16 cellular contexts compared by ENCODE assay signal in genomic region chr15:83127547-83128150, GRCh38. TPM values are rescaled to one million over a fixed set of nuclear protein-coding genes. Genes with fewer than 3 reads are reported as not detected.
DNase-seq lines count a peak whose midpoint lies in the region; ATAC-seq and TF ChIP-seq lines count a peak whose summit lies in the region.
"Had no signal": no experiment of that assay in that cellular context is flagged by ENCODE, and none has a peak within 500 bp of the region (broad histone marks: within the 10 kb centered on the region; RNA-seq: fewer than 3 reads in every experiment).

No MANE protein-coding gene starts in this region.

- no peak for TF ChIP-seq RAD21 in Ishikawa (IDR thresholded peaks at IDR 0.05; ENCODE audit: low read depth)

- H3K27me3 Mint-ChIP-seq in activated CD4-positive, alpha-beta T cell treated with anti-CD3 and anti-CD28 coated beads for 36 hours = no peaks in the 10 kb centered on the region
- H3K27me3 Mint-ChIP-seq: CD4-positive, alpha-beta T cell had no signal

- H3K4me1 Mint-ChIP-seq in activated CD4-positive, alpha-beta T cell treated with anti-CD3 and anti-CD28 coated beads for 36 hours = no peaks in the 10 kb centered on the region
- H3K4me1 Mint-ChIP-seq: GM23338 had no signal

- ATAC-seq in activated CD4-positive, alpha-beta T cell treated with anti-CD3 and anti-CD28 coated beads for 36 hours = no peak
- ATAC-seq: GM23338 had no signal

- no peak overlapping the region for H3K27ac Mint-ChIP-seq in activated CD4-positive, alpha-beta T cell treated with anti-CD3 and anti-CD28 coated beads for 36 hours
- H3K27ac Mint-ChIP-seq: CD4-positive, alpha-beta T cell; GM23338 had no signal

- no peak for TF ChIP-seq CTCF in cardiac fibroblast (IDR thresholded peaks at IDR 0.05; ENCODE audit: low read depth, low read length)

- H3K4me3 Mint-ChIP-seq in activated CD4-positive, alpha-beta T cell treated with anti-CD3 and anti-CD28 coated beads for 36 hours = no peak overlapping the region
- H3K4me3 Mint-ChIP-seq: CD4-positive, alpha-beta T cell; GM23338 had no signal

- intact Hi-C loops in activated CD4-positive, alpha-beta T cell treated with anti-CD3 and anti-CD28 coated beads for 36 hours (cut with DNase I, micrococcal nuclease) = no loop called here

- no peak for TF ChIP-seq EP300 in Ishikawa (IDR thresholded peaks at IDR 0.05; ENCODE audit: borderline replicate concordance)

- H3K36me3 Mint-ChIP-seq in activated CD4-positive, alpha-beta T cell treated with anti-CD3 and anti-CD28 coated beads for 36 hours (ENCODE audit: low read depth) = no peaks in the 10 kb centered on the region

- CTCF ChIA-PET in activated CD4-positive, alpha-beta T cell treated with anti-CD3 and anti-CD28 coated beads for 36 hours (lab: Charles Lee) = no interaction called here

- H3K9me3 Mint-ChIP-seq in activated CD4-positive, alpha-beta T cell treated with anti-CD3 and anti-CD28 coated beads for 36 hours (ENCODE audit: low read depth) = no peaks in the 10 kb centered on the region
- H3K9me3 Mint-ChIP-seq: CD4-positive, alpha-beta T cell; GM23338 had no signal

- POLR2A ChIA-PET in activated CD4-positive, alpha-beta T cell treated with anti-CD3 and anti-CD28 coated beads for 36 hours (lab: Charles Lee) = no interaction called here

- no peak overlapping the region for H3K4me3 ChIP-seq in cardiac fibroblast (replicated peaks in 1 of 2; ENCODE audit: low read depth in 2 of 2, low read length in 2 of 2)
- H3K4me3 ChIP-seq: GM23338 had no signal

- DNase-seq in DMS 273 (lab: John Stamatoyannopoulos, UW; ENCODE audit: unreplicated experiment) (peak; percentile 10), DMS 273 treated with DMSO at 0.1 percent for 48 hours (lab: John Stamatoyannopoulos, UW) (no peak), cardiac fibroblast (ENCODE audit: low read depth in 2 of 2) (peak; percentile 3 to 11), renal cortical epithelial cell (ENCODE audit: low read depth) (peak; percentile 38), NCI-H1105 (lab: John Stamatoyannopoulos, UW) (no peak), UCSD-AML1 (lab: John Stamatoyannopoulos, UW; ENCODE audit: unreplicated experiment) (no peak)
- DNase-seq in activated CD4-positive, alpha-beta T cell treated with anti-CD3 and anti-CD28 coated beads for 36 hours = no peak
- DNase-seq: BE2C; CD4-positive, alpha-beta T cell; DND-41; Kasumi-1; NCI-H1436; NCI-H2029 treated with DMSO at 0.1 percent for 48 hours; NCI-H748 treated with DMSO at 0.1 percent for 48 hours had no signal

TF ChIP-seq in Ishikawa, 13 proteins besides CTCF, POLR2A, EP300 and RAD21:
- TF ChIP-seq TEAD4 (IDR thresholded peaks at IDR 0.05) (peak; percentile 29; the same call in 1 of the 2 replicates), CREB1 (IDR thresholded peaks at IDR 0.05; ENCODE audit: low read depth) (no peak), CEBPB (IDR thresholded peaks at IDR 0.05) (peak; percentile 57), TCF12 (IDR thresholded peaks at IDR 0.05; ENCODE audit: low read depth) (no peak), MAX (IDR thresholded peaks at IDR 0.05) (no peak), REST (IDR thresholded peaks at IDR 0.05; ENCODE audit: low read depth) (no peak), NFIC (IDR thresholded peaks at IDR 0.05) (peak; percentile 88)

RNA-seq across cellular contexts. Expression of gene TM6SF1, which starts 20.2 kb away (rescaled TPM):
- total RNA-seq in renal cortical epithelial cell = 0.52 TPM in 1 of 2 replicates, not detected in the other
- 1 to 10 TPM; 1.3 to 1.5 TPM for total RNA-seq in activated CD4-positive, alpha-beta T cell treated with anti-CD3 and anti-CD28 coated beads for 36 hours
- total RNA-seq: CD4-positive, alpha-beta T cell had no signal

Comparison
In these comparisons a context has a peak if more than half of its experiments do, and no peak if none do; other contexts are left out.
1. DNase-seq: peak in DMS 273 (single experiment), cardiac fibroblast (2 of 2) and renal cortical epithelial cell (single experiment); none in DMS 273 treated with DMSO at 0.1 percent for 48 hours (single experiment), NCI-H1105 (single experiment), UCSD-AML1 (single experiment) and activated CD4-positive, alpha-beta T cell treated with anti-CD3 and anti-CD28 coated beads for 36 hours (single experiment).